In the genomic region with DNA sequence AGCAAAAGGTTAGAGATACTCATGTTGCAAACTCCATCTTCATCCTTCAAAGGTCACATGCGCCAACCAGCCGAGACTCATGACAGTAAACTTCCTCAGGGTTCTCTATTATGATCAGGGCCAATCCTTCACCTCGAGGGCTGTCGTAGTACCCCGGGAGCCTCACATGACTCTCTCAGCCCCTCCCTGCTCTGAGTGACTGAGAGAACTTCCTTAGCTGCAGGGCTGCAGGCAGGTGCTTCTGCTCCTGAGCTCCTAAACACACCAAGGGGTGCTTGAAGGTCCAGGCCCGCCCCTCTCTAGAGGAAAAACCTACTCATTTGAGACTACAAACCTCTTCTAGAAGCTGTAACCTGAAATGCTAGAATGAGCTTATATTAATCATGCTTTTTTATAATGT, we compare ENCODE assay signal across 1 cellular context.
A peak's percentile ranks its signal among the peaks of the same experiment; 100 is the strongest.
TF ChIP-seq lines count a peak whose summit lies in the region.

No MANE protein-coding gene starts in this region.

TF ChIP-seq in WTC11, 78 proteins besides CTCF, POLR2A, EP300 and RAD21 (continued from another document):
- TF ChIP-seq, protein P1, sequence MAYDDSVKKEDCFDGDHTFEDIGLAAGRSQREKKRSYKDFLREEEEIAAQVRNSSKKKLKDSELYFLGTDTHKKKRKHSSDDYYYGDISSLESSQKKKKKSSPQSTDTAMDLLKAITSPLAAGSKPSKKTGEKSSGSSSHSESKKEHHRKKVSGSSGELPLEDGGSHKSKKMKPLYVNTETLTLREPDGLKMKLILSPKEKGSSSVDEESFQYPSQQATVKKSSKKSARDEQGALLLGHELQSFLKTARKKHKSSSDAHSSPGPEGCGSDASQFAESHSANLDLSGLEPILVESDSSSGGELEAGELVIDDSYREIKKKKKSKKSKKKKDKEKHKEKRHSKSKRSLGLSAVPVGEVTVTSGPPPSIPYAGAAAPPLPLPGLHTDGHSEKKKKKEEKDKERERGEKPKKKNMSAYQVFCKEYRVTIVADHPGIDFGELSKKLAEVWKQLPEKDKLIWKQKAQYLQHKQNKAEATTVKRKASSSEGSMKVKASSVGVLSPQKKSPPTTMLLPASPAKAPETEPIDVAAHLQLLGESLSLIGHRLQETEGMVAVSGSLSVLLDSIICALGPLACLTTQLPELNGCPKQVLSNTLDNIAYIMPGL (CRISPR knock-in tag; IDR thresholded peaks at IDR 0.05) = no peak
- TF ChIP-seq, protein P2, sequence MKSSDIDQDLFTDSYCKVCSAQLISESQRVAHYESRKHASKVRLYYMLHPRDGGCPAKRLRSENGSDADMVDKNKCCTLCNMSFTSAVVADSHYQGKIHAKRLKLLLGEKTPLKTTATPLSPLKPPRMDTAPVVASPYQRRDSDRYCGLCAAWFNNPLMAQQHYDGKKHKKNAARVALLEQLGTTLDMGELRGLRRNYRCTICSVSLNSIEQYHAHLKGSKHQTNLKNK (CRISPR knock-in tag; IDR thresholded peaks at IDR 0.05) = no peak
- TF ChIP-seq, protein P3, sequence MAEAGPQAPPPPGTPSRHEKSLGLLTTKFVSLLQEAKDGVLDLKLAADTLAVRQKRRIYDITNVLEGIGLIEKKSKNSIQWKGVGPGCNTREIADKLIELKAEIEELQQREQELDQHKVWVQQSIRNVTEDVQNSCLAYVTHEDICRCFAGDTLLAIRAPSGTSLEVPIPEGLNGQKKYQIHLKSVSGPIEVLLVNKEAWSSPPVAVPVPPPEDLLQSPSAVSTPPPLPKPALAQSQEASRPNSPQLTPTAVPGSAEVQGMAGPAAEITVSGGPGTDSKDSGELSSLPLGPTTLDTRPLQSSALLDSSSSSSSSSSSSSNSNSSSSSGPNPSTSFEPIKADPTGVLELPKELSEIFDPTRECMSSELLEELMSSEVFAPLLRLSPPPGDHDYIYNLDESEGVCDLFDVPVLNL (CRISPR knock-in tag; IDR thresholded peaks at IDR 0.05; ENCODE audit: borderline replicate concordance, low read depth) = no peak
- TF ChIP-seq, protein P4, sequence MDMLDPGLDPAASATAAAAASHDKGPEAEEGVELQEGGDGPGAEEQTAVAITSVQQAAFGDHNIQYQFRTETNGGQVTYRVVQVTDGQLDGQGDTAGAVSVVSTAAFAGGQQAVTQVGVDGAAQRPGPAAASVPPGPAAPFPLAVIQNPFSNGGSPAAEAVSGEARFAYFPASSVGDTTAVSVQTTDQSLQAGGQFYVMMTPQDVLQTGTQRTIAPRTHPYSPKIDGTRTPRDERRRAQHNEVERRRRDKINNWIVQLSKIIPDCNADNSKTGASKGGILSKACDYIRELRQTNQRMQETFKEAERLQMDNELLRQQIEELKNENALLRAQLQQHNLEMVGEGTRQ (CRISPR knock-in tag; IDR thresholded peaks at IDR 0.05) = peak; percentile 49
